14 cellular contexts compared by ENCODE assay signal in the genomic region with DNA sequence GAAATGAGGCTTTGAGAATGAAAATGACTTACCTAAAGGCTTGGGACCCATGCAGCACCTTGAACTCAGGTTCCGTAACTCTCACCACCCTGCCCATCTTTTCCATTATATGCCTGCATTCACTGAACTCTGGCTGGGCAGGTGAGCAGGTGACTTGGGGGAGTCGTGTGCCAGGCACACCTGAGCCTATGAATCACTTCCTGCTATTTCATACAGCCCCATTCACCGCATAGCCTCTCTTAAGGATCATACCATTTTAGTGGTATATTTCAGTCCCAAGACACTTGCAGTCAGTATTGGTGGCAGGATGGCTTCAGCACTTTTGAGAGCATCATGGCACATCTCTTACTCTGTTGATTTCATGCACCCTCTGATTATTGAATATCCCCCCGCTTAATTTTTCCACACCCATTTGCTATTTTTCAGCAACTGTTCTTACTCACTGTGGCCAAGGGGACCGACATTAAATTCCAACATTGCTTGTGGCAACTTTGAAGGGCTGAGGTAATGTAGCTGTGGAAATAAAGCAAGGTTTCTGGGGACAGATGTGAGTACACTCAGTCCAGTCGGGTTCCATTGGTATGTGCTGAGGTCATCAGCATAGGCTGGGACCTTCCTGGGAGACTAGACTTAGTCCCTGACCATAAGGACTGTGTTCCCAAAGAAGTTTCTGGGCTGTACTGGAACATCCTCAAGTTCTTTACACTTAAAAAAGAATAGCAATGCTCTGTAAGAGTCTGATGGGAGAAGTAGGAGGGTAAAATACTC. TPM values are rescaled to one million over a fixed set of nuclear protein-coding genes. Genes with fewer than 3 reads are reported as not detected.
DNase-seq lines count a peak whose midpoint lies in the region; ATAC-seq and TF ChIP-seq lines count a peak whose summit lies in the region.
"Had no signal": no experiment of that assay in that cellular context is flagged by ENCODE, and none has a peak within 500 bp of the region (broad histone marks: within the 10 kb centered on the region; RNA-seq: fewer than 3 reads in every experiment).

No MANE protein-coding gene starts in this region.

- in situ Hi-C loops in astrocyte of the spinal cord (cut with HindIII; ENCODE audit: low sequenced_read_pairs): no loop called here

- H3K27me3 ChIP-seq in smooth muscle cell (ENCODE audit: low read depth): no peaks in the 10 kb centered on the region
- H3K27me3 ChIP-seq in sigmoid colon: no peaks in the 10 kb centered on the region

- TF ChIP-seq POLR2A in sigmoid colon (IDR thresholded peaks at IDR 0.05): no peak

- TF ChIP-seq CTCF in astrocyte of the spinal cord (IDR thresholded peaks at IDR 0.05; ENCODE audit: low read depth, low read length) (no peak), smooth muscle cell (IDR thresholded peaks at IDR 0.05; ENCODE audit: borderline replicate concordance, insufficient read depth, poor library complexity, severe bottlenecking) (no peak), sigmoid colon (IDR thresholded peaks at IDR 0.05) (no peak)

- H3K9ac ChIP-seq in smooth muscle cell (ENCODE audit: low read depth): peak overlapping the region; percentile 16

- no peaks in the 10 kb centered on the region for H3F3A ChIP-seq in smooth muscle cell (ENCODE audit: low read depth)

- intact Hi-C loops in left cardiac atrium (cut with DNase I) (no loop called here), sigmoid colon (cut with DNase I) (no loop called here)
- intact Hi-C loops in activated CD4-positive, alpha-beta T cell treated with anti-CD3 and anti-CD28 coated beads for 36 hours (cut with DNase I, micrococcal nuclease): no loop called here

- ATAC-seq in left cardiac atrium (peak; percentile 58 to 87), GM21619 (IDR thresholded peaks at IDR 0.05; ENCODE audit: unreplicated experiment) (no peak), HG02870 (IDR thresholded peaks at IDR 0.05; ENCODE audit: unreplicated experiment) (no peak)
- no peak for ATAC-seq in activated CD4-positive, alpha-beta T cell treated with anti-CD3 and anti-CD28 coated beads for 36 hours
- ATAC-seq: activated naive CD8-positive, alpha-beta T cell treated with anti-CD3 and anti-CD28 coated beads, Interleukin-2, amount 50 U/mL, for 24 hours; stimulated activated naive CD8-positive, alpha-beta T cell treated with anti-CD3 and anti-CD28 coated beads, Interleukin-15, amount 100 ng/mL, for 72 hours had no signal

- no peaks in the 10 kb centered on the region for H4K20me1 ChIP-seq in smooth muscle cell (ENCODE audit: low read depth)

- no peaks in the 10 kb centered on the region for H3K9me3 Mint-ChIP-seq in activated CD4-positive, alpha-beta T cell treated with anti-CD3 and anti-CD28 coated beads for 36 hours (ENCODE audit: low read depth)
- H3K9me3 Mint-ChIP-seq: activated naive CD8-positive, alpha-beta T cell treated with anti-CD3 and anti-CD28 coated beads, Interleukin-2, amount 50 U/mL, for 24 hours; stimulated activated naive CD8-positive, alpha-beta T cell treated with anti-CD3 and anti-CD28 coated beads, Interleukin-15, amount 100 ng/mL, for 72 hours had no signal

- POLR2A ChIA-PET in activated CD4-positive, alpha-beta T cell treated with anti-CD3 and anti-CD28 coated beads for 36 hours (lab: Charles Lee): no interaction called here

- H3K27me3 Mint-ChIP-seq in activated CD4-positive, alpha-beta T cell treated with anti-CD3 and anti-CD28 coated beads for 36 hours: peaks cover 13% of the 10 kb centered on the region

- H3K36me3 ChIP-seq in smooth muscle cell (ENCODE audit: low read depth): no peaks in the 10 kb centered on the region
- no peaks in the 10 kb centered on the region for H3K36me3 ChIP-seq in sigmoid colon
- H3K36me3 ChIP-seq: WERI-Rb-1 had no signal

- H3K27ac Mint-ChIP-seq in activated CD4-positive, alpha-beta T cell treated with anti-CD3 and anti-CD28 coated beads for 36 hours: no peak overlapping the region
- H3K27ac Mint-ChIP-seq: activated naive CD8-positive, alpha-beta T cell treated with anti-CD3 and anti-CD28 coated beads, Interleukin-2, amount 50 U/mL, for 24 hours; stimulated activated naive CD8-positive, alpha-beta T cell treated with anti-CD3 and anti-CD28 coated beads, Interleukin-15, amount 100 ng/mL, for 72 hours had no signal

- peak; percentile 10 for DNase-seq in H4 (ENCODE audit: low spot score)
- DNase-seq in astrocyte of the spinal cord (ENCODE audit: low read depth, low spot score): peak; percentile 80
- DNase-seq in left cardiac atrium: no peak
- no peak for DNase-seq in smooth muscle cell (lab: John Stamatoyannopoulos, UW; ENCODE audit: unreplicated experiment)
- no peak for DNase-seq in activated CD4-positive, alpha-beta T cell treated with anti-CD3 and anti-CD28 coated beads for 36 hours
- DNase-seq in sigmoid colon: no peak
- DNase-seq: activated naive CD8-positive, alpha-beta T cell treated with anti-CD3 and anti-CD28 coated beads, Interleukin-2, amount 50 U/mL, for 24 hours; C1 segment of cervical spinal cord; effector memory CD4-positive, alpha-beta T cell; NCI-H2107; stimulated activated naive CD8-positive, alpha-beta T cell treated with anti-CD3 and anti-CD28 coated beads, Interleukin-15, amount 100 ng/mL, for 72 hours; WERI-Rb-1 had no signal

- H3K4me3 ChIP-seq in astrocyte of the spinal cord (ENCODE audit: low read depth, low read length): no peak overlapping the region
- no peak overlapping the region for H3K4me3 ChIP-seq in smooth muscle cell
- H3K4me3 ChIP-seq in sigmoid colon: no peak overlapping the region

- TF ChIP-seq EP300 in sigmoid colon (IDR thresholded peaks at IDR 0.05): no peak

- peak overlapping the region; percentile 67 for H3K27ac ChIP-seq in smooth muscle cell (ENCODE audit: low read depth)
- H3K27ac ChIP-seq in sigmoid colon: no peak overlapping the region
- H3K27ac ChIP-seq: WERI-Rb-1 had no signal

- H3K36me3 Mint-ChIP-seq in activated CD4-positive, alpha-beta T cell treated with anti-CD3 and anti-CD28 coated beads for 36 hours (ENCODE audit: low read depth): no peaks in the 10 kb centered on the region

- H3K4me2 ChIP-seq in smooth muscle cell: no peak overlapping the region

- H2AFZ ChIP-seq in smooth muscle cell (ENCODE audit: low read depth): no peak overlapping the region

- no peaks in the 10 kb centered on the region for H3K4me1 Mint-ChIP-seq in activated CD4-positive, alpha-beta T cell treated with anti-CD3 and anti-CD28 coated beads for 36 hours
- H3K4me1 Mint-ChIP-seq: activated naive CD8-positive, alpha-beta T cell treated with anti-CD3 and anti-CD28 coated beads, Interleukin-2, amount 50 U/mL, for 24 hours; stimulated activated naive CD8-positive, alpha-beta T cell treated with anti-CD3 and anti-CD28 coated beads, Interleukin-15, amount 100 ng/mL, for 72 hours had no signal

- 59% methylated on average over 6 of the region's 6 CpGs for WGBS in smooth muscle cell (ENCODE audit: low lambda C conversion rate)
- WGBS in sigmoid colon, 2 donors: 62 to 77% methylated on average over 6 of the region's 6 CpGs

- H3K79me2 ChIP-seq in smooth muscle cell (ENCODE audit: low read depth): no peaks in the 10 kb centered on the region

- H3K4me1 ChIP-seq in smooth muscle cell (ENCODE audit: low read depth): peaks cover 5% of the 10 kb centered on the region
- no peaks in the 10 kb centered on the region for H3K4me1 ChIP-seq in sigmoid colon

- no peaks in the 10 kb centered on the region for H3K9me3 ChIP-seq in smooth muscle cell (replicated peaks; ENCODE audit: low read depth)
- no peaks in the 10 kb centered on the region for H3K9me3 ChIP-seq in sigmoid colon

- no peak overlapping the region for H3K4me3 Mint-ChIP-seq in activated CD4-positive, alpha-beta T cell treated with anti-CD3 and anti-CD28 coated beads for 36 hours
- H3K4me3 Mint-ChIP-seq: activated naive CD8-positive, alpha-beta T cell treated with anti-CD3 and anti-CD28 coated beads, Interleukin-2, amount 50 U/mL, for 24 hours; stimulated activated naive CD8-positive, alpha-beta T cell treated with anti-CD3 and anti-CD28 coated beads, Interleukin-15, amount 100 ng/mL, for 72 hours had no signal

- CTCF ChIA-PET in activated CD4-positive, alpha-beta T cell treated with anti-CD3 and anti-CD28 coated beads for 36 hours (lab: Charles Lee): no interaction called here

RNA-seq across cellular contexts. Expression of a gene that starts 39.8 kb away (rescaled TPM):
- 1.3 TPM in 2 replicates for total RNA-seq in H4 (2014; rRNA removed; shearing (Covaris generic))
- total RNA-seq in left cardiac atrium (10 to 100 TPM; 11.4 to 11.6 TPM), smooth muscle cell (3.4 TPM in 2 replicates), sigmoid colon (10 to 100 TPM; 11.9 to 18.9 (median 15.6) TPM)
- polyA plus RNA-seq in smooth muscle cell (2.8 and 3.2 TPM in 2 replicates), sigmoid colon (1 to 10 TPM; 3.9 to 7.2 (median 4.0) TPM)
- total RNA-seq in activated CD4-positive, alpha-beta T cell treated with anti-CD3 and anti-CD28 coated beads for 36 hours: 1 to 10 TPM; 3.1 to 3.7 TPM

Comparison
In these comparisons a context has a peak if more than half of its experiments do, and no peak if none do; other contexts are left out.
1. DNase-seq: peak in H4 (single experiment) and astrocyte of the spinal cord (single experiment); none in left cardiac atrium (single experiment), smooth muscle cell (single experiment), activated CD4-positive, alpha-beta T cell treated with anti-CD3 and anti-CD28 coated beads for 36 hours (single experiment) and sigmoid colon (single experiment).
2. ATAC-seq: peak in left cardiac atrium (2 of 2); none in GM21619 (single experiment), activated CD4-positive, alpha-beta T cell treated with anti-CD3 and anti-CD28 coated beads for 36 hours (single experiment) and HG02870 (single experiment).